In the genomic region with DNA sequence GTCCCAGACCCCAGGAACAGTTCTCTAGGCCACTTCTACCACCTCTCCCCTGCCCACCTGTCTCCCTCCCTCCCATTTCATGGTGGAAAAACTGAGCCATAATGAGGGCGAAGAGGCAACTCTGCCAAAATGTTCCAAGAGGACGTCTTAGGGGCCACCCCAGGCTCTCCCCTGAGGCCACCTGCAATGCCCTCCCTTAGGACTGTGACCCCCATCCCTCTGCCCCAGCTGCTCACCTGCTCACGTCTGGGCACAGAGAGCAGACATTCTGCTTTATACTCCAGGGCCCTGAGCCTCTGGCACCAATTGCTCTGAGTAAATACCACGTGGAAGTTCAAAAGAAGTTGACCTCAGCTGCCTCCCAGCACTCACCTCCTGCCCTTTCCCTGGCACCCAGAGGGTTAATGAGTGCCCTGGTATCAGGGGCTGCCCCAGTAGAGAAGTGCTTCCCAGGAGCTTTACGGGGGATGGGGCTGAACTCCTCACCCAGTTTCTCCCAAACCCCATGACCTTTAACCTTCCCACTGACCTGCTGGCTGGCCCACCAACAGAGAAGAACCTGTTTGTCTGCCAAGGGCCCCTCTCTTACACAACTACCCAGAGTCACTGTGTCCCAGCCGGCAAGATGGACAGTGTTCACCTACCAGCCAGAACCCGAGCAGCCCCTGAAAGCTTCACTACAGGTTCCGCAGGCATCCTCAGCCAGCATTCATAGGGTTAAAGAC, we compare ENCODE assay signal across 1 cellular context.
A peak's percentile ranks its signal among the peaks of the same experiment; 100 is the strongest.
TF ChIP-seq lines count a peak whose summit lies in the region.

No MANE protein-coding gene starts in this region.

TF ChIP-seq in K562, 482 proteins besides CTCF, POLR2A, EP300 and RAD21:
- TF ChIP-seq NR2C1 (IDR thresholded peaks at IDR 0.05) (peak; percentile 40; the same call in 1 of the 2 replicates), NR2C1 (tag; IDR thresholded peaks at IDR 0.05) (peak; percentile 36; the same call in 1 of the 2 replicates), NR2C2 (CRISPR knock-in tag; IDR thresholded peaks at IDR 0.05) (no peak), NR2C2 (tag; IDR thresholded peaks at IDR 0.05) (peak; percentile 18; the same call in 1 of the 2 replicates), OTX1 (CRISPR knock-in tag; IDR thresholded peaks at IDR 0.05) (no peak)
